ENCODE assay signal across 18 cellular contexts in genomic region chr1:181124206-181124825, GRCh38. TPM values are rescaled to one million over a fixed set of nuclear protein-coding genes. Genes with fewer than 3 reads are reported as not detected.
DNase-seq lines count a peak whose midpoint lies in the region; ATAC-seq and TF ChIP-seq lines count a peak whose summit lies in the region.
"Had no signal": no experiment of that assay in that cellular context is flagged by ENCODE, and none has a peak within 500 bp of the region (broad histone marks: within the 10 kb centered on the region; RNA-seq: fewer than 3 reads in every experiment).

No MANE protein-coding gene starts in this region.

- no peaks in the 10 kb centered on the region for H3K36me3 ChIP-seq in BLaER1 treated with 17β-estradiol and CSF1 and Interleukin-3, amounts not matched to agents 10 nM and 100 nM
- no peaks in the 10 kb centered on the region for H3K36me3 ChIP-seq in right lobe of liver
- H3K36me3 ChIP-seq: thyroid gland had no signal

- H3K27ac Mint-ChIP-seq in activated B cell treated with CpG ODN at 0.5 μM for 24 hours, result peak overlapping the region; percentile 65
- H3K27ac Mint-ChIP-seq: activated CD4-positive, alpha-beta T cell treated with anti-CD3 and anti-CD28 coated beads, Interleukin-2, amount 10 ng/mL, durations not matched to agents 7 days and 5 days; activated T-cell treated with anti-CD3 and anti-CD28 coated beads, Interleukin-2, amount 50 U/mL, for 72 hours; T-helper 1 cell treated with Interleukin-12 subunit alpha and Interleukin-12 subunit beta and Interleukin-4 antibody, amounts not matched to agents 30 μg/mL and 1 μg/mL, for 36 hours had no signal

- WGBS in right lobe of liver (ENCODE audit: insufficient coverage, low coverage, low lambda C conversion rate, missing lambda C conversion rate), result 63% methylated on average over 2 of the region's 2 CpGs

- peak overlapping the region in 5 of 11 experiments; percentile 18 to 41 (median 36); a peak in 5 of 22 replicates for H3K27ac ChIP-seq in BLaER1 treated with 17β-estradiol and CSF1 and Interleukin-3, amounts not matched to agents 10 nM and 100 nM
- H3K27ac ChIP-seq in right lobe of liver, result no peak overlapping the region
- H3K27ac ChIP-seq: epithelial cell of prostate, thyroid gland had no signal

- TF ChIP-seq POLR2A in right lobe of liver (IDR thresholded peaks at IDR 0.05), result no peak

- H3K4me1 ChIP-seq in BLaER1 treated with 17β-estradiol and CSF1 and Interleukin-3, amounts not matched to agents 10 nM and 100 nM, result peaks cover 41 to 78% (median 56%) of the 10 kb centered on the region in 10 experiments
- peaks cover 0 to 12% (median 2%) of the 10 kb centered on the region in 4 donors for H3K4me1 ChIP-seq in right lobe of liver

- peaks cover 52% of the 10 kb centered on the region for H3K4me1 Mint-ChIP-seq in activated B cell treated with CpG ODN at 0.5 μM for 24 hours
- H3K4me1 Mint-ChIP-seq in activated T-cell treated with anti-CD3 and anti-CD28 coated beads, Interleukin-2, amount 50 U/mL, for 4 hours (ENCODE audit: low read depth), result peaks cover 9% of the 10 kb centered on the region

- no peaks in the 10 kb centered on the region for H3K27me3 Mint-ChIP-seq in activated B cell treated with CpG ODN at 0.5 μM for 24 hours
- H3K27me3 Mint-ChIP-seq in activated T-cell treated with anti-CD3 and anti-CD28 coated beads, Interleukin-2, amount 50 U/mL, for 4 hours (ENCODE audit: low read depth), result no peaks in the 10 kb centered on the region

- no peaks in the 10 kb centered on the region for H4K20me1 ChIP-seq in BLaER1 treated with 17β-estradiol and CSF1 and Interleukin-3, amounts not matched to agents 10 nM and 100 nM

- no peak for TF ChIP-seq RAD21 in Ishikawa (IDR thresholded peaks at IDR 0.05; ENCODE audit: low read depth)

- H3K9ac ChIP-seq in BLaER1 treated with 17β-estradiol and CSF1 and Interleukin-3, amounts not matched to agents 10 nM and 100 nM, result no peak overlapping the region; a peak in 1 of 22 replicates

- POLR2A ChIA-PET in activated B cell treated with CpG ODN at 0.5 μM for 24 hours (lab: Charles Lee), result interaction anchor here (0.8 to 33.3 kb wide), 2 partner anchors 9 to 23 kb away, joined by 6 to 1783 read pairs; partner anchors contain the start of gene IER5

- H3K27me3 ChIP-seq in BLaER1 treated with 17β-estradiol and CSF1 and Interleukin-3, amounts not matched to agents 10 nM and 100 nM, result no peaks in the 10 kb centered on the region
- H3K27me3 ChIP-seq in right lobe of liver, result no peaks in the 10 kb centered on the region
- H3K27me3 ChIP-seq: thyroid gland had no signal

- no peaks in the 10 kb centered on the region for H3K9me3 Mint-ChIP-seq in activated B cell treated with CpG ODN at 0.5 μM for 24 hours
- no peaks in the 10 kb centered on the region for H3K9me3 Mint-ChIP-seq in activated T-cell treated with anti-CD3 and anti-CD28 coated beads, Interleukin-2, amount 50 U/mL, for 4 hours
- H3K9me3 Mint-ChIP-seq: activated CD4-positive, alpha-beta T cell treated with anti-CD3 and anti-CD28 coated beads, Interleukin-2, amount 10 ng/mL, durations not matched to agents 7 days and 5 days; activated T-cell treated with anti-CD3 and anti-CD28 coated beads, Interleukin-2, amount 50 U/mL, for 72 hours; CD4-positive, CD25-positive, alpha-beta regulatory T cell; T-helper 1 cell treated with Interleukin-12 subunit alpha and Interleukin-12 subunit beta and Interleukin-4 antibody, amounts not matched to agents 30 μg/mL and 1 μg/mL, for 36 hours had no signal

- H3K9me3 ChIP-seq in BLaER1 treated with 17β-estradiol and CSF1 and Interleukin-3, amounts not matched to agents 10 nM and 100 nM (replicated peaks in 1 of 11), result no peaks in the 10 kb centered on the region
- no peaks in the 10 kb centered on the region for H3K9me3 ChIP-seq in right lobe of liver
- H3K9me3 ChIP-seq: thyroid gland had no signal

- intact Hi-C loops in activated B cell treated with CpG ODN at 0.5 μM for 24 hours (cut with micrococcal nuclease) (no loop called here), right lobe of liver (cut with DNase I) (no loop called here)

- H3K36me3 Mint-ChIP-seq in activated B cell treated with CpG ODN at 0.5 μM for 24 hours (ENCODE audit: low read depth), result no peaks in the 10 kb centered on the region
- H3K36me3 Mint-ChIP-seq in activated T-cell treated with anti-CD3 and anti-CD28 coated beads, Interleukin-2, amount 50 U/mL, for 4 hours (ENCODE audit: insufficient read depth), result no peaks in the 10 kb centered on the region
- H3K36me3 Mint-ChIP-seq: CD4-positive, CD25-positive, alpha-beta regulatory T cell had no signal

- no peak for TF ChIP-seq CTCF in activated B cell treated with CpG ODN at 0.5 μM for 24 hours (IDR thresholded peaks at IDR 0.05)
- no peak for TF ChIP-seq CTCF in right lobe of liver (IDR thresholded peaks at IDR 0.05)

- H3K4me3 ChIP-seq in BLaER1 treated with 17β-estradiol and CSF1 and Interleukin-3, amounts not matched to agents 10 nM and 100 nM, result no peak overlapping the region
- no peak overlapping the region for H3K4me3 ChIP-seq in right lobe of liver
- H3K4me3 ChIP-seq: thyroid gland had no signal

- no peak for TF ChIP-seq EP300 in Ishikawa (IDR thresholded peaks at IDR 0.05; ENCODE audit: borderline replicate concordance)

- peak overlapping the region; percentile 31 to 81 (median 59); a peak in 21 of 22 replicates for H3K4me2 ChIP-seq in BLaER1 treated with 17β-estradiol and CSF1 and Interleukin-3, amounts not matched to agents 10 nM and 100 nM

- DNase-seq in activated B cell treated with CpG ODN at 0.5 μM for 24 hours (no peak), right lobe of liver (no peak), OCI-M2 (lab: John Stamatoyannopoulos, UW; ENCODE audit: unreplicated experiment) (no peak), NCI-H2171 treated with DMSO at 0.1 percent for 48 hours (lab: John Stamatoyannopoulos, UW) (no peak)
- no peak for DNase-seq in activated T-cell treated with anti-CD3 and anti-CD28 coated beads, Interleukin-2, amount 50 U/mL, for 4 hours
- DNase-seq: activated CD4-positive, alpha-beta T cell treated with anti-CD3 and anti-CD28 coated beads, Interleukin-2, amount 10 ng/mL, durations not matched to agents 7 days and 5 days; activated T-cell treated with anti-CD3 and anti-CD28 coated beads, Interleukin-2, amount 50 U/mL, for 72 hours; CD4-positive, CD25-positive, alpha-beta regulatory T cell; head of caudate nucleus; kidney; NCI-H1092 treated with DMSO at 0.1 percent for 48 hours; NCI-H2171; thyroid gland had no signal

- CTCF ChIA-PET in activated B cell treated with CpG ODN at 0.5 μM for 24 hours (lab: Charles Lee), result no interaction called here

- ATAC-seq in activated B cell treated with CpG ODN at 0.5 μM for 24 hours (ENCODE audit: low read depth) (no peak), right lobe of liver (peak; percentile 2 to 39 (median 31)), GM21528 (IDR thresholded peaks at IDR 0.05; ENCODE audit: low FRiP score, unreplicated experiment) (no peak)
- ATAC-seq in activated T-cell treated with anti-CD3 and anti-CD28 coated beads, Interleukin-2, amount 50 U/mL, for 4 hours, result no peak
- ATAC-seq: activated T-cell treated with anti-CD3 and anti-CD28 coated beads, Interleukin-2, amount 50 U/mL, for 72 hours had no signal

- no peak overlapping the region for H3K4me3 Mint-ChIP-seq in activated B cell treated with CpG ODN at 0.5 μM for 24 hours
- H3K4me3 Mint-ChIP-seq in activated T-cell treated with anti-CD3 and anti-CD28 coated beads, Interleukin-2, amount 50 U/mL, for 4 hours, result no peak overlapping the region
- H3K4me3 Mint-ChIP-seq: activated CD4-positive, alpha-beta T cell treated with anti-CD3 and anti-CD28 coated beads, Interleukin-2, amount 10 ng/mL, durations not matched to agents 7 days and 5 days; activated T-cell treated with anti-CD3 and anti-CD28 coated beads, Interleukin-2, amount 50 U/mL, for 72 hours; T-helper 1 cell treated with Interleukin-12 subunit alpha and Interleukin-12 subunit beta and Interleukin-4 antibody, amounts not matched to agents 30 μg/mL and 1 μg/mL, for 36 hours had no signal

TF ChIP-seq in Ishikawa, 13 proteins besides CTCF, POLR2A, EP300 and RAD21:
- TF ChIP-seq USF1 (IDR thresholded peaks at IDR 0.05) (0 out of 2 replicates have a peak, but pooled peaks have one; percentile 23), TAF1 (IDR thresholded peaks at IDR 0.05; ENCODE audit: low read depth) (no peak)

RNA-seq across cellular contexts. Expression of gene IER5, which starts 35.8 kb away (rescaled TPM):
- total RNA-seq in activated B cell treated with CpG ODN at 0.5 μM for 24 hours (155 and 156 TPM in 2 replicates), right lobe of liver (1 to 10 TPM; 2.0 to 6.2 (median 3.4) TPM)
- total RNA-seq in activated T-cell treated with anti-CD3 and anti-CD28 coated beads, Interleukin-2, amount 50 U/mL, for 4 hours, result 10 to 100 TPM; 43.6 to 58.9 (median 54.9) TPM

Comparison
In these comparisons a context has a peak if more than half of its experiments do, and no peak if none do; other contexts are left out.
1. ATAC-seq: peak in right lobe of liver (4 of 4); none in activated B cell treated with CpG ODN at 0.5 μM for 24 hours (single experiment), GM21528 (single experiment) and activated T-cell treated with anti-CD3 and anti-CD28 coated beads, Interleukin-2, amount 50 U/mL, for 4 hours (0 of 2).
2. RNA of gene IER5, which starts 35.8 kb away (total RNA-seq): 155 to 156 TPM in activated B cell treated with CpG ODN at 0.5 μM for 24 hours and 43.6 to 58.9 TPM in activated T-cell treated with anti-CD3 and anti-CD28 coated beads, Interleukin-2, amount 50 U/mL, for 4 hours; 2.0 to 6.2 TPM in right lobe of liver; every median in the first group is over 4 times any median in the second.